ENCODE assay signal across 10 cellular contexts in the genomic region with DNA sequence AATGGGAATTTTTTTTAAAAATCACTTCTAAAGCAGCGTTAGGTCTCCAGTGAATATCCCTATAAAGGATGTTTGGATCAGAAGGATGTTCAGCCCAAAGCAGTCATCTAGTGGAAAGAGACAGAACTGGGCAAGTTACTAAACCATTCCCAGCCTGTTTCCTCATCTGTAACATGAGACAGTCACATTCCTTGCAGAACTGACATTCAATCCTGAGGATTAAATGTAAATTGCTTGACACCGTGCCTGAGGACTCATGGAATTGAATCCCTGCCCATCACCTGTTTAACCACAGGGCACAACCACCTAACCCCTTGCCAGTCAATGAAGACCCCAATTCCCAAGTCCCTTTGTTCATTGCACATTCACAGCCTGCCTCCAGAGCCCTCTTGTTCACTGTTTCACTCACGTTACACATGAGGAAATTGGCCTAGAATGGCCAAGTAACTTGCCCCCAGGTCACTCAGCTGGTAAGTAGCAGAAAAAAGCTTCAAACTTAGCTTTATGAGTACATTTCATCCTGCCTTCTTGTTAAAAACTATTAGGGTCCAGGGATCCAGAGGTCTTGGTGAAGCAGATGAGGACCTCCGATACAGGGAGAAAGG. TPM values are rescaled to one million over a fixed set of nuclear protein-coding genes. Genes with fewer than 3 reads are reported as not detected.
DNase-seq lines count a peak whose midpoint lies in the region; ATAC-seq and TF ChIP-seq lines count a peak whose summit lies in the region.
"Had no signal": no experiment of that assay in that cellular context is flagged by ENCODE, and none has a peak within 500 bp of the region (broad histone marks: within the 10 kb centered on the region; RNA-seq: fewer than 3 reads in every experiment).

No MANE protein-coding gene starts in this region.

- H3K4me3 ChIP-seq in MG63 (no peak overlapping the region), osteoblast (ENCODE audit: insufficient read depth, low read length) (no peak overlapping the region), mucosa of descending colon (no peak overlapping the region)
- H3K4me3 ChIP-seq: right atrium auricular region had no signal

- ATAC-seq in mucosa of descending colon (no peak), HG03460 (IDR thresholded peaks at IDR 0.05; ENCODE audit: unreplicated experiment) (no peak)

- H3K9me3 ChIP-seq in MG63 (no peaks in the 10 kb centered on the region), osteoblast (ENCODE audit: low read depth, low read length) (no peaks in the 10 kb centered on the region), mucosa of descending colon (no peaks in the 10 kb centered on the region)
- H3K9me3 ChIP-seq: right atrium auricular region had no signal

- DNase-seq in Daoy (ENCODE audit: low read depth) (peak; percentile 58), MG63 (peak; percentile 37), epidermal melanocyte (ENCODE audit: insufficient read length, low spot score) (peak; percentile 59), osteoblast (ENCODE audit: insufficient read length, low spot score, missing footprints) (peak; percentile 98), mucosa of descending colon (no peak), GM20000 (ENCODE audit: low spot score) (no peak), KG1 (lab: John Stamatoyannopoulos, UW) (no peak)
- DNase-seq: activated CD4-positive, alpha-beta T cell treated with anti-CD3 and anti-CD28 coated beads for 1 hour had no signal

- H3K36me3 ChIP-seq in MG63 (no peaks in the 10 kb centered on the region), osteoblast (ENCODE audit: insufficient read depth, low read length) (no peaks in the 10 kb centered on the region), mucosa of descending colon (ENCODE audit: low read depth) (no peaks in the 10 kb centered on the region)
- H3K36me3 ChIP-seq: right atrium auricular region had no signal

- H3K27ac ChIP-seq in osteoblast (ENCODE audit: low read depth, low read length), result peak overlapping the region; percentile 75
- H3K27ac ChIP-seq: right atrium auricular region had no signal

- intact Hi-C loops in mucosa of descending colon (cut with DNase I, micrococcal nuclease), result no loop called here

- H3K27me3 ChIP-seq in MG63 (no peaks in the 10 kb centered on the region), osteoblast (ENCODE audit: insufficient read depth, low read length) (peaks cover 7% of the 10 kb centered on the region)
- H3K27me3 ChIP-seq: right atrium auricular region had no signal

- H3K4me1 ChIP-seq in osteoblast (ENCODE audit: insufficient read depth, low read length) (peaks cover 22% of the 10 kb centered on the region), mucosa of descending colon (ENCODE audit: low read depth) (peaks cover 9% of the 10 kb centered on the region)

- peak overlapping the region; percentile 30 for H2AFZ ChIP-seq in osteoblast (ENCODE audit: low read length)

- H3K4me2 ChIP-seq in osteoblast (ENCODE audit: insufficient read depth, low read length), result peak overlapping the region; percentile 40

- H3K79me2 ChIP-seq in osteoblast (ENCODE audit: insufficient read depth, low read length), result no peaks in the 10 kb centered on the region

- TF ChIP-seq CTCF in osteoblast (IDR thresholded peaks at IDR 0.05; ENCODE audit: extremely low read depth, low read depth, low read length), result peak; percentile 53
- no peak for TF ChIP-seq CTCF in mucosa of descending colon (IDR thresholded peaks at IDR 0.05)
- no peak for TF ChIP-seq CTCF in GM20000 (IDR thresholded peaks at IDR 0.05; ENCODE audit: extremely low read depth, missing control alignments)

- H4K20me1 ChIP-seq in osteoblast (ENCODE audit: insufficient read depth, low read length), result no peaks in the 10 kb centered on the region

RNA-seq across cellular contexts. Expression of a gene that starts 1.4 kb away (rescaled TPM):
- total RNA-seq in Daoy (2014; rRNA removed; shearing (Covaris generic)), result not detected in 2 replicates
- total RNA-seq in MG63 (2014; rRNA removed; shearing (Covaris generic); ENCODE audit: low replicate concordance), result not detected in 2 replicates
- total RNA-seq in osteoblast (not detected in 2 replicates), mucosa of descending colon (under 1 TPM in 1 of 3 donors, not detected in 2; 0.46 TPM)
- total RNA-seq: right atrium auricular region had no signal

RNA-seq across cellular contexts. Expression of a gene that starts 14.5 kb away (rescaled TPM):
- 1.4 and 2.2 TPM in 2 replicates for total RNA-seq in Daoy (2014; rRNA removed; shearing (Covaris generic))
- 4.1 TPM in 1 of 2 replicates, not detected in the other for total RNA-seq in MG63 (2014; rRNA removed; shearing (Covaris generic); ENCODE audit: low replicate concordance)
- total RNA-seq in osteoblast, result 4.0 and 4.1 TPM in 2 replicates
- total RNA-seq in mucosa of descending colon, result 1 to 10 TPM; 3.1 to 6.1 (median 4.8) TPM

RNA-seq across cellular contexts. Expression of a gene that starts 23.8 kb away (rescaled TPM):
- total RNA-seq in Daoy (2014; rRNA removed; shearing (Covaris generic)), result 6.6 and 7.3 TPM in 2 replicates
- total RNA-seq in MG63 (2014; rRNA removed; shearing (Covaris generic); ENCODE audit: low replicate concordance), result 17.3 and 27.6 TPM in 2 replicates
- total RNA-seq in osteoblast, result 24.6 and 29.8 TPM in 2 replicates
- total RNA-seq in mucosa of descending colon, result 10 to 100 TPM in 1 of 3 donors, 1 to 10 TPM in 2; 3.1 to 15.9 (median 9.3) TPM

RNA-seq across cellular contexts. Expression of a gene that starts 28.3 kb away (rescaled TPM):
- 156 and 168 TPM in 2 replicates for total RNA-seq in Daoy (2014; rRNA removed; shearing (Covaris generic))
- total RNA-seq in MG63 (2014; rRNA removed; shearing (Covaris generic); ENCODE audit: low replicate concordance), result 37.2 and 46.1 TPM in 2 replicates
- total RNA-seq in osteoblast (46.0 and 48.9 TPM in 2 replicates), mucosa of descending colon (10 to 100 TPM; 26.9 to 42.0 (median 29.1) TPM)

RNA-seq across cellular contexts. Expression of a gene that starts 30.8 kb away (rescaled TPM):
- total RNA-seq in Daoy (2014; rRNA removed; shearing (Covaris generic)), result 8.5 TPM in 2 replicates
- total RNA-seq in MG63 (2014; rRNA removed; shearing (Covaris generic); ENCODE audit: low replicate concordance), result 19.6 and 20.4 TPM in 2 replicates
- total RNA-seq in osteoblast, result 73.5 and 81.3 TPM in 2 replicates
- total RNA-seq in mucosa of descending colon, result 10 to 100 TPM; 14.4 to 29.4 (median 17.8) TPM

Comparison
In these comparisons a context has a peak if more than half of its experiments do, and no peak if none do; other contexts are left out.
1. DNase-seq: peak in Daoy (single experiment), MG63 (single experiment), epidermal melanocyte (single experiment) and osteoblast (single experiment); none in mucosa of descending colon (0 of 3), GM20000 (single experiment) and KG1 (single experiment).